In genomic region chr12:49109631-49110172, GRCh38 we compare ENCODE assay signal across 9 cellular contexts. TPM values are rescaled to one million over a fixed set of nuclear protein-coding genes. Genes with fewer than 3 reads are reported as not detected.
DNase-seq lines count a peak whose midpoint lies in the region; ATAC-seq and TF ChIP-seq lines count a peak whose summit lies in the region.
"Had no signal": no experiment of that assay in that cellular context is flagged by ENCODE, and none has a peak within 500 bp of the region (broad histone marks: within the 10 kb centered on the region; RNA-seq: fewer than 3 reads in every experiment).

No MANE protein-coding gene starts in this region.

- peak overlapping the region; percentile 56 to 96 for H3K9ac ChIP-seq in colonic mucosa (ENCODE audit: low read depth in 2 of 2, low read length in 2 of 2)

- H3K36me3 ChIP-seq in ACC112 (ENCODE audit: insufficient read depth, low read length), result no peaks in the 10 kb centered on the region
- peaks cover 4% of the 10 kb centered on the region; the same call in 1 of the 2 replicates for H3K36me3 ChIP-seq in KOPT-K1 (ENCODE audit: insufficient read depth, low read length)
- H3K36me3 ChIP-seq in colonic mucosa, result no peaks in the 10 kb centered on the region
- H3K36me3 ChIP-seq in muscle layer of duodenum (ENCODE audit: control insufficient read depth in 1 of 2, insufficient read depth in 2 of 2, low read length in 2 of 2), result peaks cover 13 to 18% of the 10 kb centered on the region in 2 donors

- no peaks in the 10 kb centered on the region for H3K27me3 ChIP-seq in ACC112 (ENCODE audit: insufficient read depth, low read length)
- H3K27me3 ChIP-seq in colonic mucosa, result no peaks in the 10 kb centered on the region
- no peaks in the 10 kb centered on the region for H3K27me3 ChIP-seq in muscle layer of duodenum (ENCODE audit: low read depth, low read length)

- intact Hi-C loops in colonic mucosa (cut with DNase I), result no loop called here

- H2AFZ ChIP-seq in ACC112 (ENCODE audit: low read length, unreplicated experiment), result no peak overlapping the region

- no peak for TF ChIP-seq CTCF in colonic mucosa (IDR thresholded peaks at IDR 0.05)

- H3K4me3 ChIP-seq in ACC112 (ENCODE audit: low read depth, low read length), result peak overlapping the region; percentile 98
- peak overlapping the region; percentile 98 for H3K4me3 ChIP-seq in colonic mucosa
- H3K4me3 ChIP-seq in muscle layer of duodenum (ENCODE audit: low read depth in 1 of 2, low read length in 2 of 2), result peak overlapping the region; percentile 74 to 89

- H3K79me2 ChIP-seq in ACC112 (ENCODE audit: control insufficient read depth, insufficient read depth, low read length, unreplicated experiment), result peaks cover 39% of the 10 kb centered on the region

- H3K9me3 ChIP-seq in KOPT-K1 (ENCODE audit: insufficient read depth, low read length, poor library complexity, severe bottlenecking), result no peaks in the 10 kb centered on the region
- no peaks in the 10 kb centered on the region for H3K9me3 ChIP-seq in colonic mucosa
- H3K9me3 ChIP-seq in muscle layer of duodenum (ENCODE audit: control insufficient read depth in 1 of 2, low read length in 2 of 2), result no peaks in the 10 kb centered on the region

- peak overlapping the region; percentile 33; the same call in 1 of the 2 replicates for H3K27ac ChIP-seq in ACC112 (ENCODE audit: low read depth, low read length)
- H3K27ac ChIP-seq in KOPT-K1 (ENCODE audit: low read depth, low read length, poor library complexity, severe bottlenecking), result peak overlapping the region; percentile 66
- H3K27ac ChIP-seq in colonic mucosa, result peak overlapping the region; percentile 98
- peak overlapping the region; percentile 89 for H3K27ac ChIP-seq in muscle layer of duodenum (ENCODE audit: low read length)

- H3K4me1 ChIP-seq in ACC112 (ENCODE audit: control insufficient read depth, insufficient read depth, low read length, unreplicated experiment), result peaks cover 27% of the 10 kb centered on the region
- H3K4me1 ChIP-seq in colonic mucosa, result peaks cover 10% of the 10 kb centered on the region
- H3K4me1 ChIP-seq in muscle layer of duodenum (ENCODE audit: control insufficient read depth in 1 of 2, insufficient read depth in 2 of 2, low read length in 2 of 2), result peaks cover 16 to 43% of the 10 kb centered on the region in 2 donors

- ATAC-seq in GM18868 (IDR thresholded peaks at IDR 0.05; ENCODE audit: unreplicated experiment) (no peak), HG03342 (IDR thresholded peaks at IDR 0.05; ENCODE audit: unreplicated experiment) (no peak)

- DNase-seq in colonic mucosa (no peak), NCI-H1930 (lab: John Stamatoyannopoulos, UW) (no peak), NCI-H345 (lab: John Stamatoyannopoulos, UW) (no peak)
- DNase-seq: activated effector memory CD4-positive, alpha-beta T cell treated with Interleukin-2 at 50 U/mL for 16 hours had no signal

RNA-seq across cellular contexts. Expression of gene LMBR1L, which starts 0.9 kb away (rescaled TPM):
- total RNA-seq in colonic mucosa, result 10 to 100 TPM; 36.9 to 38.2 TPM

RNA-seq across cellular contexts. Expression of gene DHH, which starts 15.1 kb away (rescaled TPM):
- under 1 TPM; 0.29 to 0.52 TPM for total RNA-seq in colonic mucosa

RNA-seq across cellular contexts. Expression of gene TUBA1B, which starts 21.5 kb away (rescaled TPM):
- 1,000 to 10,000 TPM in 1 of 2 donors, 100 to 1,000 TPM in 1; 445 to 1,717 TPM for total RNA-seq in colonic mucosa

RNA-seq across cellular contexts. Expression of gene RHEBL1, which starts 39.9 kb away (rescaled TPM):
- total RNA-seq in colonic mucosa, result under 1 TPM; 0.27 to 0.32 TPM

RNA-seq across cellular contexts. Expression of gene KMT2D, which starts 49.1 kb away (rescaled TPM):
- total RNA-seq in colonic mucosa, result 10 to 100 TPM; 50.2 to 87.5 TPM

Comparison
In these comparisons a context has a peak if more than half of its experiments do, and no peak if none do; other contexts are left out.
1. H3K27ac ChIP-seq: peak in every context shown above with its lines; median percentile 98 in colonic mucosa; 89 in muscle layer of duodenum; 66 in KOPT-K1; 33 in ACC112.